In genomic region chr4:2574058-2574457, GRCh38 we compare ENCODE assay signal across 14 cellular contexts. TPM values are rescaled to one million over a fixed set of nuclear protein-coding genes. Genes with fewer than 3 reads are reported as not detected.
DNase-seq lines count a peak whose midpoint lies in the region; TF ChIP-seq lines count a peak whose summit lies in the region.
"Had no signal": no experiment of that assay in that cellular context is flagged by ENCODE, and none has a peak within 500 bp of the region (broad histone marks: within the 10 kb centered on the region; RNA-seq: fewer than 3 reads in every experiment).

No MANE protein-coding gene starts in this region.

- no peaks in the 10 kb centered on the region for H3K27me3 Mint-ChIP-seq in activated T-cell treated with anti-CD3 and anti-CD28 coated beads, Interleukin-2, amount 50 U/mL, for 24 hours
- H3K27me3 Mint-ChIP-seq in endothelial cell (ENCODE audit: unreplicated experiment) = peaks cover 4% of the 10 kb centered on the region

- no peaks in the 10 kb centered on the region for H3K27me3 ChIP-seq in neutrophil
- H3K27me3 ChIP-seq: adrenal gland had no signal

- no peak overlapping the region for H3K4me3 Mint-ChIP-seq in activated T-cell treated with anti-CD3 and anti-CD28 coated beads, Interleukin-2, amount 50 U/mL, for 24 hours
- H3K4me3 Mint-ChIP-seq in endothelial cell (ENCODE audit: unreplicated experiment) = peak overlapping the region; percentile 19

- peaks cover 64% of the 10 kb centered on the region for H3K4me1 Mint-ChIP-seq in activated T-cell treated with anti-CD3 and anti-CD28 coated beads, Interleukin-2, amount 50 U/mL, for 24 hours (ENCODE audit: low read depth)
- H3K4me1 Mint-ChIP-seq in endothelial cell (ENCODE audit: unreplicated experiment) = peaks cover 13% of the 10 kb centered on the region

- no peak for TF ChIP-seq CTCF in endothelial cell (IDR thresholded peaks at IDR 0.05; ENCODE audit: unreplicated experiment)
- TF ChIP-seq CTCF in neutrophil (IDR thresholded peaks at IDR 0.05) = no peak

- H3K36me3 Mint-ChIP-seq in activated T-cell treated with anti-CD3 and anti-CD28 coated beads, Interleukin-2, amount 50 U/mL, for 24 hours (ENCODE audit: low read depth) = peaks cover 28% of the 10 kb centered on the region
- H3K36me3 Mint-ChIP-seq in endothelial cell (ENCODE audit: low read depth, unreplicated experiment) = peaks cover 12% of the 10 kb centered on the region

- H3K27ac Mint-ChIP-seq in activated T-cell treated with anti-CD3 and anti-CD28 coated beads, Interleukin-2, amount 50 U/mL, for 24 hours = peak overlapping the region; percentile 81
- peak overlapping the region; percentile 32 for H3K27ac Mint-ChIP-seq in endothelial cell (ENCODE audit: unreplicated experiment)

- peak; percentile 15 for DNase-seq in activated T-cell treated with anti-CD3 and anti-CD28 coated beads, Interleukin-2, amount 50 U/mL, for 24 hours
- DNase-seq in activated T-cell treated with anti-CD3 and anti-CD28 coated beads for 4 hours = no peak
- peak; percentile 26 for DNase-seq in MV-4-11 (lab: John Stamatoyannopoulos, UW)
- no peak for DNase-seq in endothelial cell (ENCODE audit: low spot score)
- no peak for DNase-seq in stimulated activated CD4-positive, alpha-beta T cell treated with anti-CD3 and anti-CD28 coated beads, Interleukin-4, amount 100 ng/mL, for 24 hours
- DNase-seq in kidney glomerular epithelial cell (lab: John Stamatoyannopoulos, UW) = no peak
- no peak for DNase-seq in NCI-H526 (lab: John Stamatoyannopoulos, UW)
- DNase-seq: activated CD4-positive, alpha-beta T cell treated with anti-CD3 and anti-CD28 coated beads for 1 hour; adrenal gland; cerebellar nuclear complex; hippocampal formation; NCI-H1436 treated with DMSO at 0.1 percent for 48 hours had no signal

- H3K36me3 ChIP-seq in neutrophil = peaks cover 5% of the 10 kb centered on the region
- H3K36me3 ChIP-seq: adrenal gland had no signal

- H3K4me3 ChIP-seq in neutrophil (ENCODE audit: low read depth in 1 of 2, low read length in 1 of 2) = no peak overlapping the region
- H3K4me3 ChIP-seq: adrenal gland, smooth muscle cell had no signal

- H3K9me3 Mint-ChIP-seq in activated T-cell treated with anti-CD3 and anti-CD28 coated beads, Interleukin-2, amount 50 U/mL, for 24 hours = no peaks in the 10 kb centered on the region
- H3K9me3 Mint-ChIP-seq in endothelial cell (ENCODE audit: unreplicated experiment) = no peaks in the 10 kb centered on the region

- peaks cover 9 to 18% of the 10 kb centered on the region in 2 experiments for H3K4me1 ChIP-seq in neutrophil (ENCODE audit: control insufficient read depth in 1 of 2, insufficient read depth in 1 of 2, low read depth in 1 of 2, low read length in 1 of 2)

- peak overlapping the region; percentile 58 for H3K27ac ChIP-seq in neutrophil
- H3K27ac ChIP-seq: adrenal gland had no signal

- H3K9me3 ChIP-seq in neutrophil = no peaks in the 10 kb centered on the region
- H3K9me3 ChIP-seq: adrenal gland had no signal

RNA-seq across cellular contexts. Expression of gene FAM193A, which starts 37.6 kb away (rescaled TPM):
- 33.7 TPM for total RNA-seq in endothelial cell (ENCODE audit: unreplicated experiment)

Comparison
In these comparisons a context has a peak if more than half of its experiments do, and no peak if none do; other contexts are left out.
1. DNase-seq: peak in activated T-cell treated with anti-CD3 and anti-CD28 coated beads, Interleukin-2, amount 50 U/mL, for 24 hours (single experiment) and MV-4-11 (single experiment); none in activated T-cell treated with anti-CD3 and anti-CD28 coated beads for 4 hours (single experiment), endothelial cell (single experiment), stimulated activated CD4-positive, alpha-beta T cell treated with anti-CD3 and anti-CD28 coated beads, Interleukin-4, amount 100 ng/mL, for 24 hours (single experiment), kidney glomerular epithelial cell (single experiment) and NCI-H526 (0 of 2).